ENCODE assay signal across 25 cellular contexts in the genomic region with DNA sequence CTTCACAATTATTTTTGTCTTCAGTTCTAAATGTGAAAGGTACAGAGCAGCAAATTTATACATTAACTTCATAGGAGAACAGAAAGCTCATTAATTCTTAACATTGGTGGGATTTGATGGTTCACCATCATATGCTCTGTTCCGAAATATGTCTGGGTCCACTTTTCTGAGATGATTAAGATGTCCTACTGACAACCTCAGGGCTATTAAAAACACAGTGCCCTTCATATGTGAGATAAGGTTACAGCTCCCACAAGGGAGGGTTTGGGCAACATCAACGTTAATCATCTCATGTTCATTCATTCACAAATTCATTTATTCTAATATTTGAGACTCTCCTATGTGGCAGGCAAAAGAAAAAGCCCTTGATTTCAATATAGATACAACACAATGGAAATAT.
"Had no signal": no experiment of that assay in that cellular context is flagged by ENCODE, and none has a peak within 500 bp of the region (broad histone marks: within the 10 kb centered on the region; RNA-seq: fewer than 3 reads in every experiment).

No MANE protein-coding gene starts in this region.

- H3K27ac ChIP-seq: ascending aorta, body of pancreas, KMS-11, Peyer's patch, RWPE1, SJSA1 had no signal

- H3K27me3 ChIP-seq: ascending aorta, body of pancreas, Peyer's patch, SJSA1 had no signal

- H3K4me3 Mint-ChIP-seq: activated CD4-positive, alpha-beta T cell treated with anti-CD3 and anti-CD28 coated beads, Interleukin-2, amount 10 ng/mL, durations not matched to agents 24 days and 14 days; activated CD8-positive, alpha-beta memory T cell treated with anti-CD3 and anti-CD28 coated beads, Interleukin-2, amount 10 ng/mL, durations not matched to agents 7 days and 5 days; activated naive CD4-positive, alpha-beta T cell treated with anti-CD3 and anti-CD28 coated beads, Interleukin-2, amount 50 U/mL, for 24 hours; activated T-cell treated with anti-CD3 and anti-CD28 coated beads, Interleukin-2, amount 50 U/mL, for 4 hours; WTC11 had no signal

- H3K4me3 ChIP-seq: ascending aorta, body of pancreas, Peyer's patch, SJSA1 had no signal

- DNase-seq: activated CD4-positive, alpha-beta T cell treated with anti-CD3 and anti-CD28 coated beads for 1 hour; activated CD4-positive, alpha-beta T cell treated with anti-CD3 and anti-CD28 coated beads, Interleukin-2, amount 10 ng/mL, durations not matched to agents 24 days and 14 days; activated CD4-positive, alpha-beta T cell treated with anti-CD3 and anti-CD28 coated beads, Interleukin-2, amount 50 U/mL, for 48 hours; activated CD8-positive, alpha-beta memory T cell treated with anti-CD3 and anti-CD28 coated beads, Interleukin-2, amount 10 ng/mL, durations not matched to agents 7 days and 5 days; activated gamma-delta T cell; activated T-cell treated with anti-CD3 and anti-CD28 coated beads, Interleukin-2, amount 50 U/mL, for 4 hours; body of pancreas; central memory CD4-positive, alpha-beta T cell; MM.1S; NCI-H1105; NCI-H1436 treated with DMSO at 0.1 percent for 48 hours; NCI-H187 treated with DMSO at 0.1 percent for 48 hours; NCI-H2081 treated with DMSO at 0.1 percent for 48 hours; NCI-H446; NCI-H524; Peyer's patch; SHP77; SW 1271 had no signal

- H3K4me1 Mint-ChIP-seq: activated CD4-positive, alpha-beta T cell treated with anti-CD3 and anti-CD28 coated beads, Interleukin-2, amount 10 ng/mL, durations not matched to agents 24 days and 14 days; activated CD8-positive, alpha-beta memory T cell treated with anti-CD3 and anti-CD28 coated beads, Interleukin-2, amount 10 ng/mL, durations not matched to agents 7 days and 5 days; activated naive CD4-positive, alpha-beta T cell treated with anti-CD3 and anti-CD28 coated beads, Interleukin-2, amount 50 U/mL, for 24 hours; WTC11 had no signal

- H3K4me1 ChIP-seq: ascending aorta, body of pancreas, Peyer's patch, SJSA1 had no signal

- H3K9me3 Mint-ChIP-seq: activated CD4-positive, alpha-beta T cell treated with anti-CD3 and anti-CD28 coated beads, Interleukin-2, amount 10 ng/mL, durations not matched to agents 24 days and 14 days; activated naive CD4-positive, alpha-beta T cell treated with anti-CD3 and anti-CD28 coated beads, Interleukin-2, amount 50 U/mL, for 24 hours; WTC11 had no signal

- H3K9me3 ChIP-seq: ascending aorta, body of pancreas, Peyer's patch, SJSA1 had no signal

- H3K27me3 Mint-ChIP-seq: activated CD4-positive, alpha-beta T cell treated with anti-CD3 and anti-CD28 coated beads, Interleukin-2, amount 10 ng/mL, durations not matched to agents 24 days and 14 days; activated CD8-positive, alpha-beta memory T cell treated with anti-CD3 and anti-CD28 coated beads, Interleukin-2, amount 10 ng/mL, durations not matched to agents 7 days and 5 days; activated naive CD4-positive, alpha-beta T cell treated with anti-CD3 and anti-CD28 coated beads, Interleukin-2, amount 50 U/mL, for 24 hours had no signal

- ATAC-seq: activated CD8-positive, alpha-beta memory T cell treated with anti-CD3 and anti-CD28 coated beads, Interleukin-2, amount 10 ng/mL, durations not matched to agents 7 days and 5 days; activated T-cell treated with anti-CD3 and anti-CD28 coated beads, Interleukin-2, amount 50 U/mL, for 4 hours; body of pancreas; SK-N-SH treated with all-trans-retinoic acid at 6 μM for 48 hours had no signal

- H3K27ac Mint-ChIP-seq: activated CD4-positive, alpha-beta T cell treated with anti-CD3 and anti-CD28 coated beads, Interleukin-2, amount 10 ng/mL, durations not matched to agents 24 days and 14 days; activated CD8-positive, alpha-beta memory T cell treated with anti-CD3 and anti-CD28 coated beads, Interleukin-2, amount 10 ng/mL, durations not matched to agents 7 days and 5 days; activated naive CD4-positive, alpha-beta T cell treated with anti-CD3 and anti-CD28 coated beads, Interleukin-2, amount 50 U/mL, for 24 hours had no signal
